In genomic region chr3:152193673-152194267, GRCh38 we compare ENCODE assay signal across 8 cellular contexts.
DNase-seq lines count a peak whose midpoint lies in the region; ATAC-seq and TF ChIP-seq lines count a peak whose summit lies in the region.

No MANE protein-coding gene starts in this region.

- H3K4me1 ChIP-seq in PC-3 (ENCODE audit: insufficient read depth, low read length) (peaks cover 7% of the 10 kb centered on the region; the same call in 1 of the 2 replicates), aorta (ENCODE audit: control insufficient read depth in 1 of 2, insufficient read depth in 2 of 2, low read length in 2 of 2) (peaks cover 2 to 3% of the 10 kb centered on the region in 2 donors)

- H3K36me3 Mint-ChIP-seq in memory B cell = no peaks in the 10 kb centered on the region

- H3K4me3 Mint-ChIP-seq in memory B cell = peak overlapping the region; percentile 87

- peak overlapping the region; percentile 94 for H3K27ac Mint-ChIP-seq in memory B cell

- 88 to 91% methylated on average over 16 of the region's 16 CpGs for WGBS in aorta, 2 donors

- no peak for DNase-seq in PC-3
- peak in 1 of 2 donors; percentile 16 for DNase-seq in memory B cell (ENCODE audit: low spot score in 2 of 2)
- no peak for DNase-seq in aorta
- no peak for DNase-seq in foreskin melanocyte
- no peak for DNase-seq in ureter (ENCODE audit: low spot score)
- no peak for DNase-seq in superior temporal gyrus (ENCODE audit: extremely low spot score)

- H3K9me3 ChIP-seq in PC-3 (ENCODE audit: low read length) (no peaks in the 10 kb centered on the region), aorta (ENCODE audit: control insufficient read depth, low read length) (no peaks in the 10 kb centered on the region)

- no peak for TF ChIP-seq CTCF in PC-3 (conservative IDR thresholded peaks at IDR 0.05; ENCODE audit: low read depth, low read length)

- H3K27ac ChIP-seq in PC-3 (ENCODE audit: low read length) = no peak overlapping the region
- H3K27ac ChIP-seq in aorta (ENCODE audit: low read depth in 1 of 2, low read length in 2 of 2) = no peak overlapping the region

- no peaks in the 10 kb centered on the region for H4K20me1 ChIP-seq in PC-3 (ENCODE audit: low read length)

- no peaks in the 10 kb centered on the region for H3K79me2 ChIP-seq in PC-3 (ENCODE audit: low read length)

- H3K4me1 Mint-ChIP-seq in memory B cell = peaks cover 37% of the 10 kb centered on the region

- H3K9me3 Mint-ChIP-seq in memory B cell = no peaks in the 10 kb centered on the region

- CTCF ChIA-PET in PC-3 (lab: Charles Lee) = no interaction called here

- peak overlapping the region; percentile 29; the same call in 1 of the 2 replicates for H2AFZ ChIP-seq in PC-3 (ENCODE audit: low read length)

- intact Hi-C loops in PC-3 (cut with micrococcal nuclease) = no loop called here
- intact Hi-C loops in aorta (cut with DNase I) = no loop called here

- no peak overlapping the region for H3K9ac ChIP-seq in PC-3 (ENCODE audit: low read length)

- H3K27me3 ChIP-seq in PC-3 (ENCODE audit: low read length) = no peaks in the 10 kb centered on the region
- no peaks in the 10 kb centered on the region for H3K27me3 ChIP-seq in aorta (ENCODE audit: control insufficient read depth in 1 of 2, insufficient read depth in 2 of 2, low read length in 1 of 2)

- no peaks in the 10 kb centered on the region for H3K27me3 Mint-ChIP-seq in memory B cell

- no peaks in the 10 kb centered on the region for H3F3A ChIP-seq in PC-3 (ENCODE audit: low read length, unreplicated experiment)

- no peak overlapping the region for H3K4me3 ChIP-seq in PC-3 (ENCODE audit: low read length)
- H3K4me3 ChIP-seq in aorta (ENCODE audit: low read length in 2 of 2) = no peak overlapping the region

- POLR2A ChIA-PET in PC-3 (lab: Charles Lee; ENCODE audit: unreplicated experiment) = interaction anchor here (0.7 kb wide), 2 partner anchors 76 to 130 kb away, joined by 3 to 4 read pairs; no protein-coding TSS in a partner anchor

- no peaks in the 10 kb centered on the region for H3K36me3 ChIP-seq in PC-3 (ENCODE audit: low read depth, low read length)
- H3K36me3 ChIP-seq in aorta (ENCODE audit: control insufficient read depth in 1 of 2, insufficient read depth in 2 of 2, low read length in 1 of 2) = no peaks in the 10 kb centered on the region

- BruUV-seq in PC-3 (replicated peaks; lab: Mats Ljungman, UMichigan) = no TSS peak

- H3K4me2 ChIP-seq in PC-3 (ENCODE audit: low read length) = no peak overlapping the region

- peak; percentile 70 for ATAC-seq in GM18907 (IDR thresholded peaks at IDR 0.05; ENCODE audit: unreplicated experiment)
- peak; percentile 61 for ATAC-seq in HG02798 (IDR thresholded peaks at IDR 0.05; ENCODE audit: poor library complexity, unreplicated experiment)
- no peak for ATAC-seq in PC-3
- peak; percentile 65 for ATAC-seq in memory B cell (ENCODE audit: low read depth)
- no peak for ATAC-seq in aorta (ENCODE audit: low FRiP score)

- no peaks in the 10 kb centered on the region for H3K9me2 ChIP-seq in PC-3 (replicated peaks; ENCODE audit: low read length)

Comparison
In these comparisons a context has a peak if more than half of its experiments do, and no peak if none do; other contexts are left out.
1. ATAC-seq: peak in GM18907 (single experiment), HG02798 (single experiment) and memory B cell (single experiment); none in PC-3 (single experiment) and aorta (single experiment).